ENCODE assay signal across 8 cellular contexts in the genomic region with DNA sequence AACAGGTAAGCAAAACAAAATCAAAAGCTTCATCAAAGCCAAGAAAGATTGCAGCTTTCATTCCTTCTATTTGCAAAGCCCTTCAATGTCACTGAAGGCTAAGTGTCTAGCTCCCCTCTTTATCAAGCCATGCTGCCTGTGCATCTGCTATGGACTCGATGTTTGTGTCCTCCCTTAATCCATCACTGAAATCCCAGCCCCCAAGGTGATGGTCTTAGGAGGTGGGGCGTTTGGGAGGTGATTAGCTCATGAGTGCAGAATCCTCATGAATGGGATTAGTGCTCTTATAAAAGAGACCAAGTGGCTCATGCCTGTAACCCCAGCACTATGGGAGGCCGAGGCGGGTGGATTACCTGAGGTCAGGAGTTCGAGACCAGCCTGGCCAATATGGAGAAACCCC.
"Had no signal": no experiment of that assay in that cellular context is flagged by ENCODE, and none has a peak within 500 bp of the region (broad histone marks: within the 10 kb centered on the region; RNA-seq: fewer than 3 reads in every experiment).

No MANE protein-coding gene starts in this region.

- H3K27ac Mint-ChIP-seq: H9 had no signal

- DNase-seq: GM23248, GOT3, H9, HCEC 1CT, IMR-90 had no signal

- H3K9me3 Mint-ChIP-seq: H9 had no signal

- H3K4me3 Mint-ChIP-seq: H9 had no signal

- FAIRE-seq: H54, HTR-8/SVneo, K562 had no signal
